In genomic region chr15:69686626-69687025, GRCh38 we compare ENCODE assay signal across 21 cellular contexts.
"Had no signal": no experiment of that assay in that cellular context is flagged by ENCODE, and none has a peak within 500 bp of the region (broad histone marks: within the 10 kb centered on the region; RNA-seq: fewer than 3 reads in every experiment).

No MANE protein-coding gene starts in this region.

- ATAC-seq: foreskin keratinocyte, left cardiac atrium, natural killer cell had no signal

- H3K27me3 ChIP-seq: hepatocyte, right atrium auricular region, sigmoid colon, stomach, uterus had no signal

- H3K4me1 ChIP-seq: foreskin keratinocyte, left ventricle myocardium inferior, right atrium auricular region, sigmoid colon, stomach, uterus had no signal

- H3K36me3 ChIP-seq: lower lobe of right lung, right atrium auricular region, sigmoid colon, stomach, uterus had no signal

- H3K4me3 ChIP-seq: hepatocyte, left ventricle myocardium inferior, lower lobe of right lung, right atrium auricular region, sigmoid colon, skin epidermis, stomach, uterus had no signal

- DNase-seq: effector CD4-positive, alpha-beta T cell; endodermal cell; erythroblast; foreskin keratinocyte; head of caudate nucleus; kidney; left cardiac atrium; left ventricle myocardium inferior; lower lobe of right lung; natural killer cell; posterior cingulate gyrus; sigmoid colon; stimulated activated CD4-positive, alpha-beta T cell treated with anti-CD3 and anti-CD28 coated beads, Interleukin-2, amount 100 ng/mL, for 24 hours; stimulated activated CD4-positive, alpha-beta T cell treated with anti-CD3 and anti-CD28 coated beads, Interleukin-4, amount 100 ng/mL, for 4 hours; stimulated activated naive CD4-positive, alpha-beta T cell; stomach; substantia nigra; uterus had no signal

- H3K27ac ChIP-seq: foreskin keratinocyte, hepatocyte, left ventricle myocardium inferior, lower lobe of right lung, right atrium auricular region, sigmoid colon, stomach, uterus had no signal
